ENCODE assay signal across 8 cellular contexts in the genomic region with DNA sequence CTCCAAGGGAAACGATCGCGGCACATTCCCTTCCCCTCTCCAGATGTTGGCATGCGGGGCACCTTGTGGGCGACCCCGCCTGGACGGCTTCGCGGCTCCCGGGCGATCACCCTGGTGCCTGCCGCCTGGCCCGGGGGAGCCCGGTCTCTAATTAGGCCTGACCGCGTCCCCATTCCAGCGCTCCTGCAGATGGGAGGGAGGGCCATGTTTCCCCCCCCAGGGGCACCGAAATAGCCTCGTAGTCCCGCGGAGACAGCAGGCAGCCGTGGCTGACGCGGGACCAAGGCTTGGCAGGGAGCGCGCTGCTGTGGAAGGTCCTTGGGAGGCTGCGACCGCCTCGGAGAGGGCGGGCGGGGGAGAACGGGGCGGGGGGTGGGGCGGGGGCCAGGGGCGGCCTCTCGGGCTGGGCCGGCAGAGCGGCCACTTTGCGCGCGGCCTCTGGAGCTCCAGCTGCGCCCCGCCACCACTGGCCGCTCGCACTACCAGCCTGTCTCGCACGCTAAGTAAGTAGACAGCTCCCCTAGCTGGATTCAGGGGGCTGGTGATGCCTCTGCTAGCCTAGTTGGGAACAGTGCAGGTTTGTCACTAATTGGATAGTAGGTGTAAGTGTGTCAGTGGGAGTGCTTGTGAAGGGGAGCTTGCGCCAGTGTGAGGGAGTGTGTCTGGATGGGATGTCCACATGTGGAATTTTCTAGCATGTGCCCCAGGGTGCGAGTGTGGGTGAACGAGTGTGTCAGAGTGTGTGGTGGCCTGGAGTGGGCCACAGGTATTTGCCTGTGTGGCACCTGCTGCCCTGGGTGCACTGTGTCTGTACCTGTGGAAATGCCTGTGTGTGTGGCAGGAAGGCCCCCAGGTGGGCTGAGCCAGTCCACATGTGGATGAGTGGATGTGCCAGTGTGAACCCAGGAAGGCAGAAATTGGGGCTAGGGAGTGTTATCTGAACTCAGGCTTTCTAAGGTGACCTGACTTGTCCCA. TPM values are rescaled to one million over a fixed set of nuclear protein-coding genes. Genes with fewer than 3 reads are reported as not detected.
DNase-seq lines count a peak whose midpoint lies in the region; TF ChIP-seq lines count a peak whose summit lies in the region.

INSC (plus strand) TSS at position 423 of the 975 bp plus-strand sequence. CDS start 34,252 bp downstream, outside the sequence.

- H3K4me1 ChIP-seq in left ventricle myocardium inferior = peaks cover 10% of the 10 kb centered on the region

- peak; percentile 55 for DNase-seq in GM03348 (ENCODE audit: low spot score)
- DNase-seq in left ventricle myocardium inferior = peak; percentile 18
- DNase-seq in retina = peak; percentile 66
- DNase-seq in stimulated activated CD4-positive, alpha-beta T cell treated with anti-CD3 and anti-CD28 coated beads, Interleukin-12 subunit alpha, Interleukin-12 subunit beta, amount 100 ng/mL, for 4 hours = no peak
- no peak for DNase-seq in NOMO-1 treated with dmso at 0.1 percent for 144 hours (lab: John Stamatoyannopoulos, UW; ENCODE audit: unreplicated experiment)
- DNase-seq in stimulated activated CD4-positive, alpha-beta T cell treated with anti-CD3 and anti-CD28 coated beads, Interleukin-4, amount 100 ng/mL, for 4 hours = no peak
- no peak for DNase-seq in GM20000 (ENCODE audit: low spot score)

- peak within 1 kb of the TSS; percentile 27 for H3K27ac ChIP-seq in left ventricle myocardium inferior (replicated peaks)

- intact Hi-C loops in left ventricle myocardium inferior (cut with micrococcal nuclease) = no loop called here

- no peak for TF ChIP-seq CTCF in WI38 (IDR thresholded peaks at IDR 0.05; ENCODE audit: low read depth, low read length)
- no peak for TF ChIP-seq CTCF in left ventricle myocardium inferior (IDR thresholded peaks at IDR 0.05; ENCODE audit: borderline replicate concordance)
- no peak for TF ChIP-seq CTCF in GM20000 (IDR thresholded peaks at IDR 0.05; ENCODE audit: extremely low read depth, missing control alignments)

- H3K36me3 ChIP-seq in left ventricle myocardium inferior = no peaks in the 10 kb centered on the region

- no peaks in the 10 kb centered on the region for H3K9me3 ChIP-seq in left ventricle myocardium inferior (replicated peaks)

- H3K27me3 ChIP-seq in left ventricle myocardium inferior (ENCODE audit: low read depth) = peaks cover 48% of the 10 kb centered on the region

- peak within 1 kb of the TSS; percentile 43 for H3K4me3 ChIP-seq in WI38 (ENCODE audit: low read depth, low read length)
- peak within 1 kb of the TSS; percentile 59 for H3K4me3 ChIP-seq in left ventricle myocardium inferior

RNA-seq across cellular contexts. Expression of gene INSC, which starts in this region (rescaled TPM):
- 0.25 TPM for total RNA-seq in left ventricle myocardium inferior

Comparison
In these comparisons a context has a peak if more than half of its experiments do, and no peak if none do; other contexts are left out.
1. Peak in DNase-seq, H3K4me3 ChIP-seq and H3K27ac ChIP-seq in left ventricle myocardium inferior; RNA of the gene not detected or under 1 TPM.
2. DNase-seq: peak in GM03348 (single experiment) and retina (single experiment); none in stimulated activated CD4-positive, alpha-beta T cell treated with anti-CD3 and anti-CD28 coated beads, Interleukin-12 subunit alpha, Interleukin-12 subunit beta, amount 100 ng/mL, for 4 hours (single experiment), NOMO-1 treated with dmso at 0.1 percent for 144 hours (single experiment), stimulated activated CD4-positive, alpha-beta T cell treated with anti-CD3 and anti-CD28 coated beads, Interleukin-4, amount 100 ng/mL, for 4 hours (0 of 2) and GM20000 (single experiment).